ENCODE assay signal across 29 cellular contexts in the genomic region with DNA sequence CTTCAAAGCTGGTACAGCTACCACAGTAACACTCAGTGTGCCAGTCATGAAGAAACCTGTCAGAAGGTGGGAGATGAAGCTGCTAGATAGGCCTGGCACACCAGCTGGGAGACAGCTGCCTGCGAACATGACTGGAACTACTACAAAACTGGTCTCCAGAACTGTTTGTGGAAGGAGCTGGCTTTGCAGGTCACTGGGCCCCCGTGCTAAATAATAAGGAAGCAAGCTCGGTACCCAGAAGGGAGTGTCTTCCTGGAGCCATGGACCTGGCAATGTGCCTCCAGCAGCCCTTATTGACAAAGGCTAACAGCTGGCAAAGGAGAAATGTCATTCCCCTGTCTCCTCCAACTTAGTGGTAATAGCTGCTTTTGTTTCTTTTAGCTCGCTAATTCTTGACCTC.
DNase-seq lines count a peak whose midpoint lies in the region; ATAC-seq and TF ChIP-seq lines count a peak whose summit lies in the region.
"Had no signal": no experiment of that assay in that cellular context is flagged by ENCODE, and none has a peak within 500 bp of the region (broad histone marks: within the 10 kb centered on the region; RNA-seq: fewer than 3 reads in every experiment).

No MANE protein-coding gene starts in this region.

- H3K9me3 ChIP-seq in right atrium auricular region (no peaks in the 10 kb centered on the region), mesenchymal stem cell (ENCODE audit: control insufficient read depth, low read length) (no peaks in the 10 kb centered on the region)
- H3K9me3 ChIP-seq: heart right ventricle, spleen, vagina had no signal

- no peaks in the 10 kb centered on the region for H3K9me3 Mint-ChIP-seq in activated T-cell treated with anti-CD3 and anti-CD28 coated beads, Interleukin-2, amount 50 U/mL, for 24 hours
- H3K9me3 Mint-ChIP-seq: activated naive CD4-positive, alpha-beta T cell treated with anti-CD3 and anti-CD28 coated beads for 36 hours; activated T-cell treated with anti-CD3 and anti-CD28 coated beads, Interleukin-2, amount 50 U/mL, for 72 hours; HFFc6; T-helper 2 cell treated with Interferon-gamma antibody and Interleukin-4, amounts not matched to agents 5 μg/mL and 100 μg/mL, for 36 hours had no signal

- H3K4me3 ChIP-seq in right atrium auricular region = no peak overlapping the region
- no peak overlapping the region for H3K4me3 ChIP-seq in mesenchymal stem cell (ENCODE audit: insufficient read depth in 1 of 2, low read depth in 1 of 2, low read length in 2 of 2)
- H3K4me3 ChIP-seq: GM23248, heart right ventricle, spleen, vagina had no signal

- H3K4me1 Mint-ChIP-seq in activated T-cell treated with anti-CD3 and anti-CD28 coated beads, Interleukin-2, amount 50 U/mL, for 24 hours (ENCODE audit: low read depth) = no peaks in the 10 kb centered on the region
- H3K4me1 Mint-ChIP-seq: CD14-positive monocyte; naive thymus-derived CD8-positive, alpha-beta T cell; stimulated activated effector memory CD8-positive, alpha-beta T cell treated with anti-CD3 and anti-CD28 coated beads, Interleukin-12 subunit alpha, Interleukin-12 subunit beta, amount 100 ng/mL, for 72 hours had no signal

- H2BK15ac ChIP-seq in mesenchymal stem cell (ENCODE audit: low read depth, poor library complexity, severe bottlenecking) = peak overlapping the region; percentile 7

- no peak overlapping the region for H2AFZ ChIP-seq in mesenchymal stem cell (ENCODE audit: low read depth, low read length)
- H2AFZ ChIP-seq: GM23248 had no signal

- H3K4ac ChIP-seq in mesenchymal stem cell (ENCODE audit: low read depth in 1 of 2, low read length in 2 of 2) = no peak overlapping the region

- no peak overlapping the region for H3K23ac ChIP-seq in mesenchymal stem cell (ENCODE audit: low read length in 2 of 2)

- H3K36me3 Mint-ChIP-seq in activated T-cell treated with anti-CD3 and anti-CD28 coated beads, Interleukin-2, amount 50 U/mL, for 24 hours (ENCODE audit: low read depth) = no peaks in the 10 kb centered on the region
- H3K36me3 Mint-ChIP-seq: CD14-positive monocyte; naive thymus-derived CD8-positive, alpha-beta T cell; stimulated activated effector memory CD8-positive, alpha-beta T cell treated with anti-CD3 and anti-CD28 coated beads, Interleukin-12 subunit alpha, Interleukin-12 subunit beta, amount 100 ng/mL, for 72 hours had no signal

- intact Hi-C loops in left ventricle myocardium superior (cut with micrococcal nuclease) = no loop called here

- H3K36me3 ChIP-seq in right atrium auricular region = no peaks in the 10 kb centered on the region
- no peaks in the 10 kb centered on the region for H3K36me3 ChIP-seq in mesenchymal stem cell (ENCODE audit: control insufficient read depth in 1 of 2, insufficient read depth in 2 of 2, low read depth in 1 of 2, low read length in 2 of 2)
- H3K36me3 ChIP-seq: brain microvascular endothelial cell, heart right ventricle, spleen, vagina had no signal

- H3K4me1 ChIP-seq in right atrium auricular region = no peaks in the 10 kb centered on the region
- H3K4me1 ChIP-seq in mesenchymal stem cell (ENCODE audit: control insufficient read depth, insufficient read depth, low read depth, low read length) = no peaks in the 10 kb centered on the region
- H3K4me1 ChIP-seq: foreskin keratinocyte, heart right ventricle, spleen, vagina had no signal

- H3K9ac ChIP-seq in mesenchymal stem cell (ENCODE audit: low read length) = no peak overlapping the region
- H3K9ac ChIP-seq: GM23248 had no signal

- no peak overlapping the region for H3K4me3 Mint-ChIP-seq in activated T-cell treated with anti-CD3 and anti-CD28 coated beads, Interleukin-2, amount 50 U/mL, for 24 hours
- H3K4me3 Mint-ChIP-seq: activated naive CD4-positive, alpha-beta T cell treated with anti-CD3 and anti-CD28 coated beads for 36 hours; activated T-cell treated with anti-CD3 and anti-CD28 coated beads, Interleukin-2, amount 50 U/mL, for 72 hours; CD14-positive monocyte; effector memory CD8-positive, alpha-beta T cell; HFFc6; naive thymus-derived CD8-positive, alpha-beta T cell; stimulated activated effector memory CD8-positive, alpha-beta T cell treated with anti-CD3 and anti-CD28 coated beads, Interleukin-12 subunit alpha, Interleukin-12 subunit beta, amount 100 ng/mL, for 72 hours; T-helper 2 cell treated with Interferon-gamma antibody and Interleukin-4, amounts not matched to agents 5 μg/mL and 100 μg/mL, for 36 hours had no signal

- H2BK120ac ChIP-seq in mesenchymal stem cell (ENCODE audit: low read depth, low read length) = no peak overlapping the region

- H3K4me2 ChIP-seq in mesenchymal stem cell (ENCODE audit: low read length, poor library complexity, severe bottlenecking) = no peak overlapping the region

- H2AK5ac ChIP-seq in mesenchymal stem cell (ENCODE audit: low read length, severe bottlenecking) = no peak overlapping the region

- H3K14ac ChIP-seq in mesenchymal stem cell (ENCODE audit: low read length in 2 of 2) = no peak overlapping the region

- H2BK12ac ChIP-seq in mesenchymal stem cell (ENCODE audit: low read length in 2 of 2) = no peak overlapping the region

- no peak overlapping the region for H4K91ac ChIP-seq in mesenchymal stem cell (ENCODE audit: low read length)

- H2BK5ac ChIP-seq in mesenchymal stem cell (ENCODE audit: low read depth, low read length, poor library complexity, severe bottlenecking) = no peak overlapping the region

- no peaks in the 10 kb centered on the region for H3K79me1 ChIP-seq in mesenchymal stem cell (replicated peaks; ENCODE audit: low read length, poor library complexity, severe bottlenecking)

- H3K27ac Mint-ChIP-seq in activated T-cell treated with anti-CD3 and anti-CD28 coated beads, Interleukin-2, amount 50 U/mL, for 24 hours = no peak overlapping the region
- H3K27ac Mint-ChIP-seq: activated naive CD4-positive, alpha-beta T cell treated with anti-CD3 and anti-CD28 coated beads for 36 hours; activated T-cell treated with anti-CD3 and anti-CD28 coated beads, Interleukin-2, amount 50 U/mL, for 72 hours; CD14-positive monocyte; effector memory CD8-positive, alpha-beta T cell; HFFc6; stimulated activated effector memory CD8-positive, alpha-beta T cell treated with anti-CD3 and anti-CD28 coated beads, Interleukin-12 subunit alpha, Interleukin-12 subunit beta, amount 100 ng/mL, for 72 hours; T-helper 2 cell treated with Interferon-gamma antibody and Interleukin-4, amounts not matched to agents 5 μg/mL and 100 μg/mL, for 36 hours had no signal

- no peak for TF ChIP-seq CTCF in right atrium auricular region (IDR thresholded peaks at IDR 0.05)

- H3K27ac ChIP-seq in right atrium auricular region = no peak overlapping the region
- H3K27ac ChIP-seq in mesenchymal stem cell (ENCODE audit: low read length, poor library complexity, severe bottlenecking) = no peak overlapping the region
- H3K27ac ChIP-seq: brain microvascular endothelial cell, foreskin keratinocyte, GM23248, heart right ventricle, spleen, vagina had no signal

- H3K18ac ChIP-seq in mesenchymal stem cell (ENCODE audit: low read depth in 1 of 2, low read length in 2 of 2) = no peak overlapping the region

- ATAC-seq in left ventricle myocardium superior (no peak), GM21423 (IDR thresholded peaks at IDR 0.05; ENCODE audit: unreplicated experiment) (no peak), HG03457 (IDR thresholded peaks at IDR 0.05; ENCODE audit: unreplicated experiment) (no peak)
- ATAC-seq: activated T-cell treated with anti-CD3 and anti-CD28 coated beads, Interleukin-2, amount 50 U/mL, for 72 hours; effector memory CD8-positive, alpha-beta T cell; esophagus mucosa; foreskin keratinocyte; heart right ventricle; naive thymus-derived CD8-positive, alpha-beta T cell; SK-N-SH treated with all-trans-retinoic acid at 6 μM for 48 hours; stimulated activated effector memory CD8-positive, alpha-beta T cell treated with anti-CD3 and anti-CD28 coated beads, Interleukin-12 subunit alpha, Interleukin-12 subunit beta, amount 100 ng/mL, for 72 hours had no signal

- H4K8ac ChIP-seq in mesenchymal stem cell (ENCODE audit: low read length) = no peak overlapping the region

- H3K27me3 ChIP-seq in right atrium auricular region = no peaks in the 10 kb centered on the region
- H3K27me3 ChIP-seq in mesenchymal stem cell (ENCODE audit: control insufficient read depth in 1 of 2, insufficient read depth in 1 of 2, low read length in 2 of 2) = no peaks in the 10 kb centered on the region
- H3K27me3 ChIP-seq: brain microvascular endothelial cell, heart right ventricle, spleen, vagina had no signal

- no peaks in the 10 kb centered on the region for H3K27me3 Mint-ChIP-seq in activated T-cell treated with anti-CD3 and anti-CD28 coated beads, Interleukin-2, amount 50 U/mL, for 24 hours
- H3K27me3 Mint-ChIP-seq: effector memory CD8-positive, alpha-beta T cell had no signal

- DNase-seq in left ventricle myocardium superior (peak; percentile 19), right atrium auricular region (ENCODE audit: low spot score) (no peak), NCI-H1694 treated with DMSO at 0.1 percent for 48 hours (lab: John Stamatoyannopoulos, UW) (peak; percentile 38), mesenchymal stem cell (no peak)
- no peak for DNase-seq in activated T-cell treated with anti-CD3 and anti-CD28 coated beads, Interleukin-2, amount 50 U/mL, for 24 hours
- DNase-seq: activated CD4-positive, alpha-beta T cell treated with anti-CD3 and anti-CD28 coated beads for 48 hours; activated naive CD4-positive, alpha-beta T cell treated with anti-CD3 and anti-CD28 coated beads for 36 hours; activated T-cell treated with anti-CD3 and anti-CD28 coated beads, Interleukin-2, amount 50 U/mL, for 72 hours; brain microvascular endothelial cell; effector memory CD8-positive, alpha-beta T cell; foreskin keratinocyte; GM23248; heart right ventricle; HFFc6; MM.1S; naive thymus-derived CD8-positive, alpha-beta T cell; NCI-H187 treated with DMSO at 0.1 percent for 48 hours; NCI-H526; RPMI8226; spleen; stimulated activated CD4-positive, alpha-beta T cell treated with anti-CD3 and anti-CD28 coated beads, Interleukin-2, amount 100 ng/mL, for 48 hours had no signal

- WGBS in mesenchymal stem cell = 82% methylated on average over 4 of the region's 4 CpGs

Comparison
In these comparisons a context has a peak if more than half of its experiments do, and no peak if none do; other contexts are left out.
1. DNase-seq: peak in left ventricle myocardium superior (single experiment) and NCI-H1694 treated with DMSO at 0.1 percent for 48 hours (single experiment); none in right atrium auricular region (single experiment), mesenchymal stem cell (single experiment) and activated T-cell treated with anti-CD3 and anti-CD28 coated beads, Interleukin-2, amount 50 U/mL, for 24 hours (single experiment).